In genomic region chr2:49950635-49951034, GRCh38 we compare ENCODE assay signal across 4 cellular contexts.
"Had no signal": no experiment of that assay in that cellular context is flagged by ENCODE, and none has a peak within 500 bp of the region (broad histone marks: within the 10 kb centered on the region; RNA-seq: fewer than 3 reads in every experiment).

No MANE protein-coding gene starts in this region.

- DNase-seq: H9, HCEC 1CT, HFFc6, IMR-90 had no signal
